28 cellular contexts compared by ENCODE assay signal in the genomic region with DNA sequence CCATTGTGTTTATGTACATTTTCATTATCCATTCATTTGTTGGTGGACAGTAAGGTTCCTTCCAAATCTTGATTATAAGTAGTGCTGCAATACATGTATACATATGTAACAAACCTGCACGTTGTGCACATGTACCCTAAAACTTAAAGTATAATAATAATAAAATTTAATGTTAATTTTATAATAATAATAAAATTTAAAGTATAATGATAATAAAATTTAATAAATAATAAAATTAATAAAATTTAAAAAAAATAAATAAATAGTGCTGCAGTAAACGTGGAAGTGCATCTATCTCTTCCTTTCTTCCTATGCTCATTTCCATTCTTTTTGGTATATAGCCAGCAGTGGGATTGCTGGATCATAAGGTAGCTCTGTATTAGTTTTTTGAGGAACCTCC.
"Had no signal": no experiment of that assay in that cellular context is flagged by ENCODE, and none has a peak within 500 bp of the region (broad histone marks: within the 10 kb centered on the region; RNA-seq: fewer than 3 reads in every experiment).

No MANE protein-coding gene starts in this region.

- H3K4me3 ChIP-seq: neural progenitor cell, ovary, psoas muscle, right lobe of liver, sigmoid colon, stomach, thoracic aorta, thyroid gland, tibial nerve, upper lobe of left lung, vagina had no signal

- H3K9me3 Mint-ChIP-seq: stimulated activated effector memory CD8-positive, alpha-beta T cell treated with anti-CD3 and anti-CD28 coated beads, Interleukin-12 subunit alpha, Interleukin-12 subunit beta, amount 100 ng/mL, for 72 hours; stimulated activated naive CD8-positive, alpha-beta T cell treated with anti-CD3 and anti-CD28 coated beads, Interleukin-15, Interleukin-2, amounts not matched to agents 100 ng/mL and 50 ng/mL, for 24 hours had no signal

- DNase-seq: occipital lobe; ovary; posterior cingulate gyrus; psoas muscle; right cardiac atrium; right lobe of liver; sigmoid colon; small intestine; stimulated activated CD4-positive, alpha-beta T cell treated with anti-CD3 and anti-CD28 coated beads, Interleukin-15, amount 100 ng/mL, for 24 hours; stimulated activated CD4-positive, alpha-beta T cell treated with anti-CD3 and anti-CD28 coated beads, Interleukin-2, amount 100 ng/mL, for 24 hours; stimulated activated CD4-positive, alpha-beta T cell treated with anti-CD3 and anti-CD28 coated beads, Interleukin-2, amount 100 ng/mL, for 48 hours; stimulated activated CD4-positive, alpha-beta T cell treated with anti-CD3 and anti-CD28 coated beads, Interleukin-4, amount 100 ng/mL, for 24 hours; stimulated activated naive B cell treated with anti-CD40 and anti-IgM and Interleukin-4, amounts not matched to agents 10 μg/mL and 1 μg/mL and 100 μg/mL, for 72 hours; stimulated activated naive CD4-positive, alpha-beta T cell treated with Interleukin-2 at 50 U/mL for 16 hours; stomach; thyroid gland; trophoblast cell; upper lobe of left lung had no signal

- FAIRE-seq: small intestine, urothelium cell line had no signal

- H3K9me3 ChIP-seq: ovary, psoas muscle, right lobe of liver, sigmoid colon, stomach, thoracic aorta, thyroid gland, tibial nerve, upper lobe of left lung, vagina had no signal

- H3K4me1 Mint-ChIP-seq: nephron; neural progenitor cell; stimulated activated effector memory CD8-positive, alpha-beta T cell treated with anti-CD3 and anti-CD28 coated beads, Interleukin-12 subunit alpha, Interleukin-12 subunit beta, amount 100 ng/mL, for 72 hours; stimulated activated naive B cell treated with anti-CD40 and anti-IgM and Interleukin-4, amounts not matched to agents 10 μg/mL and 1 μg/mL and 100 μg/mL, for 72 hours had no signal

- H3K4me3 Mint-ChIP-seq: nephron; neural progenitor cell; stimulated activated effector memory CD8-positive, alpha-beta T cell treated with anti-CD3 and anti-CD28 coated beads, Interleukin-12 subunit alpha, Interleukin-12 subunit beta, amount 100 ng/mL, for 72 hours; stimulated activated naive B cell treated with anti-CD40 and anti-IgM and Interleukin-4, amounts not matched to agents 10 μg/mL and 1 μg/mL and 100 μg/mL, for 72 hours; stimulated activated naive CD8-positive, alpha-beta T cell treated with anti-CD3 and anti-CD28 coated beads, Interleukin-15, Interleukin-2, amounts not matched to agents 100 ng/mL and 50 ng/mL, for 24 hours had no signal

- H3K36me3 ChIP-seq: ovary had no signal

- H3K4me1 ChIP-seq: neural progenitor cell, parathyroid adenoma, psoas muscle, right lobe of liver, sigmoid colon, stomach, thyroid gland, tibial nerve, upper lobe of left lung, vagina had no signal

- H3K27ac Mint-ChIP-seq: nephron; neural progenitor cell; progenitor cell of endocrine pancreas; stimulated activated effector memory CD8-positive, alpha-beta T cell treated with anti-CD3 and anti-CD28 coated beads, Interleukin-12 subunit alpha, Interleukin-12 subunit beta, amount 100 ng/mL, for 72 hours; stimulated activated naive B cell treated with anti-CD40 and anti-IgM and Interleukin-4, amounts not matched to agents 10 μg/mL and 1 μg/mL and 100 μg/mL, for 72 hours; stimulated activated naive CD8-positive, alpha-beta T cell treated with anti-CD3 and anti-CD28 coated beads, Interleukin-15, Interleukin-2, amounts not matched to agents 100 ng/mL and 50 ng/mL, for 24 hours had no signal

- H3K27ac ChIP-seq: neural progenitor cell, ovary, parathyroid adenoma, psoas muscle, right lobe of liver, sigmoid colon, stomach, thoracic aorta, thyroid gland, tibial nerve, upper lobe of left lung, vagina had no signal

- H3K9ac ChIP-seq: neural progenitor cell, parathyroid adenoma had no signal

- ATAC-seq: psoas muscle; right cardiac atrium; right lobe of liver; stimulated activated effector memory CD8-positive, alpha-beta T cell treated with anti-CD3 and anti-CD28 coated beads, Interleukin-12 subunit alpha, Interleukin-12 subunit beta, amount 100 ng/mL, for 72 hours; stimulated activated naive B cell treated with anti-CD40 and anti-IgM and Interleukin-4, amounts not matched to agents 10 μg/mL and 1 μg/mL and 100 μg/mL, for 72 hours had no signal

- H3K27me3 Mint-ChIP-seq: progenitor cell of endocrine pancreas; stimulated activated naive B cell treated with anti-CD40 and anti-IgM and Interleukin-4, amounts not matched to agents 10 μg/mL and 1 μg/mL and 100 μg/mL, for 72 hours; stimulated activated naive CD8-positive, alpha-beta T cell treated with anti-CD3 and anti-CD28 coated beads, Interleukin-15, Interleukin-2, amounts not matched to agents 100 ng/mL and 50 ng/mL, for 24 hours had no signal
